Comparison of ENCODE assay signal across 7 cellular contexts in the genomic region with DNA sequence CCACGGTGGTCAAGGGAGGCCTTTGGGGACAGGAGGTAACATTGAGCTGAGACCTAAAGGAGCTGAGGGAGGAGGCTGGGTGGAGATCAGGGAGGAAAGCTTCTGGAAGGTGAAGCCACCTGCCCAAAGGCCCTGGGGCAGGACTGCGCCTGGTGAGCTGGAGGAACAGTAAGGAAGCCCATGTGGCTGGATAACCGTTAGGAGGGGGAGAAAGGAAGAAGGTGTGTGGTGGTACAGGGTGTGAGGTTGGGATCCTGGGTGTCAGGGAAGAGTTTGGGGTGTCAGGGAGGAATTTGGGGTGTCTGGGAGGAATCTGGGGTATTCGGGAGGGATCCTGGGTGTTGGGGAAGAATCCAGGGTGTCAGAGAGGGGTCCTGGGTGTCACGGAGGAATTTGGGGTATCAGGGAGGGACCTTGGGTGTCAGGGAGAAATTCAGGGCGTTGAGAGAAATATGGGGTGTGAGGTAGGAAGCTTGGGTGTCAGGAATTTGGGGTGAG. TPM values are rescaled to one million over a fixed set of nuclear protein-coding genes. Genes with fewer than 3 reads are reported as not detected.
A peak's percentile ranks its signal among the peaks of the same experiment; 100 is the strongest.
DNase-seq lines count a peak whose midpoint lies in the region; FAIRE-seq and TF ChIP-seq lines count a peak whose summit lies in the region.

No MANE protein-coding gene starts in this region.

- 34% methylated on average over 6 of the region's 6 CpGs for WGBS in suprapubic skin

- no peak for DNase-seq in adipocyte (ENCODE audit: low read depth)
- DNase-seq in kidney epithelial cell (ENCODE audit: low read depth) = no peak
- DNase-seq in suprapubic skin (ENCODE audit: low spot score in 2 of 2) = no peak
- DNase-seq in NCI-H510A treated with DMSO at 0.1 percent for 48 hours (lab: John Stamatoyannopoulos, UW) = no peak
- no peak for DNase-seq in D721Med (ENCODE audit: insufficient read length, low spot score)
- DNase-seq in NOMO-1 treated with dmso at 0.1 percent for 144 hours (lab: John Stamatoyannopoulos, UW; ENCODE audit: unreplicated experiment) = no peak

- H3K27me3 ChIP-seq in HUES48 (ENCODE audit: control insufficient read depth, insufficient read depth, low read length) = peaks cover 16% of the 10 kb centered on the region
- H3K27me3 ChIP-seq in adipocyte (replicated peaks; ENCODE audit: control insufficient read depth, insufficient read depth, low read length) = no peaks in the 10 kb centered on the region
- no peaks in the 10 kb centered on the region for H3K27me3 ChIP-seq in kidney epithelial cell (ENCODE audit: control insufficient read depth, insufficient read depth, low read length)
- H3K27me3 ChIP-seq in suprapubic skin = no peaks in the 10 kb centered on the region

- no peak overlapping the region for H3K9ac ChIP-seq in HUES48 (ENCODE audit: low read depth, low read length)
- H3K9ac ChIP-seq in adipocyte (ENCODE audit: low read length) = peak overlapping the region; percentile 84

- H3K4me1 ChIP-seq in HUES48 (ENCODE audit: control insufficient read depth, insufficient read depth, low read length) (no peaks in the 10 kb centered on the region), adipocyte (ENCODE audit: control insufficient read depth, insufficient read depth, low read length) (peaks cover 10% of the 10 kb centered on the region), suprapubic skin (peaks cover 28% of the 10 kb centered on the region)

- TF ChIP-seq CTCF in kidney epithelial cell (IDR thresholded peaks at IDR 0.05; ENCODE audit: insufficient read depth, low read length, poor library complexity, severe bottlenecking) (no peak), suprapubic skin (IDR thresholded peaks at IDR 0.05) (no peak), D721Med (IDR thresholded peaks at IDR 0.05; ENCODE audit: insufficient read depth, missing control alignments) (no peak)

- no peak for FAIRE-seq in D721Med (lab: Jason Lieb, UNC)

- H3K4me3 ChIP-seq in HUES48 (ENCODE audit: low read depth, low read length) (peak overlapping the region; percentile 64; the same call in 1 of the 2 replicates), adipocyte (ENCODE audit: low read length) (peak overlapping the region; percentile 98), kidney epithelial cell (ENCODE audit: low read depth, low read length) (peak overlapping the region; percentile 98), suprapubic skin (peak overlapping the region; percentile 94)

- TF ChIP-seq POLR2A in suprapubic skin (IDR thresholded peaks at IDR 0.05) = no peak

- H3K36me3 ChIP-seq in HUES48 (ENCODE audit: control insufficient read depth, insufficient read depth, low read length) (no peaks in the 10 kb centered on the region), adipocyte (ENCODE audit: control insufficient read depth, insufficient read depth, low read length, severe bottlenecking) (no peaks in the 10 kb centered on the region), kidney epithelial cell (ENCODE audit: control insufficient read depth, insufficient read depth, low read length) (no peaks in the 10 kb centered on the region), suprapubic skin (no peaks in the 10 kb centered on the region)

- no peak overlapping the region for H3K27ac ChIP-seq in HUES48 (ENCODE audit: low read depth, low read length)
- H3K27ac ChIP-seq in suprapubic skin = peak overlapping the region; percentile 93

- no peaks in the 10 kb centered on the region for H3K9me3 ChIP-seq in HUES48 (ENCODE audit: control insufficient read depth, insufficient read depth, low read length)
- H3K9me3 ChIP-seq in adipocyte (ENCODE audit: control insufficient read depth, low read length) = no peaks in the 10 kb centered on the region
- no peaks in the 10 kb centered on the region for H3K9me3 ChIP-seq in suprapubic skin

- no peak for TF ChIP-seq EP300 in suprapubic skin (IDR thresholded peaks at IDR 0.05)

RNA-seq across cellular contexts. Expression of a gene that starts 0.7 kb away (rescaled TPM):
- total RNA-seq in kidney epithelial cell (16.0 and 19.2 TPM in 2 replicates), suprapubic skin (10 to 100 TPM; 16.5 to 28.3 (median 20.3) TPM)

RNA-seq across cellular contexts. Expression of a gene that starts 36.6 kb away (rescaled TPM):
- total RNA-seq in kidney epithelial cell (59.5 and 111 TPM in 2 replicates), suprapubic skin (10 to 100 TPM; 52.4 to 74.9 (median 65.5) TPM)

RNA-seq across cellular contexts. Expression of a gene that starts 39.3 kb away (rescaled TPM):
- total RNA-seq in kidney epithelial cell (21.0 and 21.4 TPM in 2 replicates), suprapubic skin (10 to 100 TPM; 29.6 to 51.8 (median 41.1) TPM)
